Comparison of ENCODE assay signal across 8 cellular contexts in the genomic region with DNA sequence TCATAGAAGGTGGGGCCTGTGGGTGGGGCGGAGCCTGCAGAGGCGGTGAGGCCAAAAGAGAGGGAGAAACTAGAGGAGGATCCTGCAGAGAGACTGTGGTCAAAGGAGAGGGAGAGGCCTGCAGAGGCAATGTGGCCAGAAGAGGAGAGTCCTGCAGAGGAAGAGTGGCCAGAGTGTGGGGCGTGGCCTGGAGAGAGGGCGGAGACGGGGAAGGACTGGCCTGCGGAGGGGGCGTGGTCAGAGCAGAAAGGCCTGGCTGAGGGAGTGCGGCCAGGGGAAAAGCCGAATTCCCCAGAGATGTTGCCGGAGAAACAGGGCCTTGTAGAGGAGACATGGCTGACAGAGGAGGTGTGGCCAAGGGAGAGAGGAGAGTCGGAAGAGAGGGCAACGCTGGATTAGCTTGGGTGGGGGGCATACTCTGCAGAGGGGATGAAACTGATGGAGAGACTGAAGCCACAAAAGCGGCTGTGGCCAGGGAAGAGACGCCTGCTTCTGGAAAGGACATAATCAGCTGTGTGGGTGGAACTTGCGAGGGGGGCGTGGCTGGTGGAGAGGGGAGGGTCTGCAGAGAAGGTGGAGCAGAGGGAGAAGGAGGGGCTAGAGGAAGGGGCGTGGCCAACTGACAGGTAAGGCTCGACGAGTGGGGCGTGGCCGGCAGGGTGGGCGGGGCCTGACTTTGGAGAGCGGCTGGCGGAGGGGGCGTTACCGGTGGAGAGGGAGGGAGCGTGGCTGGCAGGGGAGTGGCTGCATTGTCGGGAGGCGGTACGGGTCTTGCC. TPM values are rescaled to one million over a fixed set of nuclear protein-coding genes. Genes with fewer than 3 reads are reported as not detected.
DNase-seq lines count a peak whose midpoint lies in the region; ATAC-seq, FAIRE-seq and TF ChIP-seq lines count a peak whose summit lies in the region.

No MANE protein-coding gene starts in this region.

- POLR2A ChIA-PET in BJ (lab: Charles Lee), result no interaction called here
- POLR2A ChIA-PET in naive thymus-derived CD4-positive, alpha-beta T cell (lab: Charles Lee), result interaction anchor here (0.5 kb wide), 1 partner anchor 1509 kb away, joined by 3 read pairs; no protein-coding TSS in a partner anchor

- no peak for TF ChIP-seq EP300 in esophagus muscularis mucosa (IDR thresholded peaks at IDR 0.05)

- peaks cover 0 to 5% (median 0%) of the 10 kb centered on the region in 5 donors for H3K36me3 Mint-ChIP-seq in naive thymus-derived CD4-positive, alpha-beta T cell

- 4% methylated on average over 30 of the region's 30 CpGs for WGBS in esophagus muscularis mucosa

- H3K9me3 ChIP-seq in esophagus muscularis mucosa, result no peaks in the 10 kb centered on the region
- H3K9me3 ChIP-seq in naive thymus-derived CD4-positive, alpha-beta T cell (ENCODE audit: control insufficient read depth in 2 of 3, low read length in 3 of 3), result no peaks in the 10 kb centered on the region

- FAIRE-seq in RCC 7860 (lab: Jason Lieb, UNC), result peak; percentile 78

- peak; percentile 57 for DNase-seq in BJ (ENCODE audit: low read depth)
- peak; percentile 69 for DNase-seq in HS-27A (ENCODE audit: low read depth)
- peak; percentile 84 for DNase-seq in RCC 7860 (ENCODE audit: low spot score)
- DNase-seq in activated T-cell treated with anti-CD3 and anti-CD28 coated beads, Interleukin-2, amount 50 U/mL, for 48 hours, result peak; percentile 91 to 93
- no peak for DNase-seq in esophagus muscularis mucosa (ENCODE audit: extremely low spot score)
- DNase-seq in naive thymus-derived CD4-positive, alpha-beta T cell, result peak; percentile 75 to 95 (median 86)
- DNase-seq in stimulated activated CD8-positive, alpha-beta memory T cell treated with anti-CD3 and anti-CD28 coated beads, Interleukin-7, amount 100 ng/mL, for 48 hours (ENCODE audit: extremely low read depth in 1 of 2, low read depth in 1 of 2), result peak; percentile 61 to 88

- H3K27me3 Mint-ChIP-seq in naive thymus-derived CD4-positive, alpha-beta T cell, result peaks cover 0 to 62% (median 8%) of the 10 kb centered on the region in 5 donors

- TF ChIP-seq CTCF in BJ (IDR thresholded peaks at IDR 0.05; ENCODE audit: insufficient read depth, low read depth, low read length), result no peak
- TF ChIP-seq CTCF in esophagus muscularis mucosa (IDR thresholded peaks at IDR 0.05), result no peak

- H3K4me3 Mint-ChIP-seq in naive thymus-derived CD4-positive, alpha-beta T cell, result peak overlapping the region; percentile 41 to 84 (median 74)

- H3K4me1 Mint-ChIP-seq in naive thymus-derived CD4-positive, alpha-beta T cell, result peaks cover 15 to 33% (median 29%) of the 10 kb centered on the region in 7 donors

- H3K4me3 ChIP-seq in BJ (ENCODE audit: low read depth, low read length) (peak overlapping the region; percentile 32), esophagus muscularis mucosa (peak overlapping the region; percentile 11 to 40 (median 32))
- peak overlapping the region; percentile 33 for H3K4me3 ChIP-seq in naive thymus-derived CD4-positive, alpha-beta T cell (ENCODE audit: low read length)

- peak overlapping the region in 3 of 4 donors; percentile 2 to 57 (median 53) for H3K27ac ChIP-seq in esophagus muscularis mucosa (replicated peaks in 1 of 4)
- H3K27ac ChIP-seq in naive thymus-derived CD4-positive, alpha-beta T cell (ENCODE audit: low read depth, low read length), result no peak overlapping the region

- peaks cover 0 to 4% (median 0%) of the 10 kb centered on the region in 11 donors for H3K9me3 Mint-ChIP-seq in naive thymus-derived CD4-positive, alpha-beta T cell

- TF ChIP-seq POLR2A in esophagus muscularis mucosa (IDR thresholded peaks at IDR 0.05; ENCODE audit: low read depth), result no peak

- peaks cover 22% of the 10 kb centered on the region for H3K27me3 ChIP-seq in BJ (ENCODE audit: control insufficient read depth, insufficient read depth, low read length)
- peaks cover 3 to 74% (median 34%) of the 10 kb centered on the region in 4 donors for H3K27me3 ChIP-seq in esophagus muscularis mucosa
- peaks cover 0 to 2% of the 10 kb centered on the region in 2 donors for H3K27me3 ChIP-seq in naive thymus-derived CD4-positive, alpha-beta T cell (ENCODE audit: control insufficient read depth in 2 of 2, insufficient read depth in 2 of 2, low read length in 2 of 2)

- peak; percentile 52 for ATAC-seq in naive thymus-derived CD4-positive, alpha-beta T cell
- ATAC-seq in HG03280 (IDR thresholded peaks at IDR 0.05; ENCODE audit: unreplicated experiment), result no peak

- intact Hi-C loops in esophagus muscularis mucosa (cut with DNase I), result no loop called here
- intact Hi-C loops in naive thymus-derived CD4-positive, alpha-beta T cell (cut with micrococcal nuclease), result no loop called here

- no peaks in the 10 kb centered on the region for H3K36me3 ChIP-seq in BJ (ENCODE audit: control insufficient read depth, insufficient read depth, low read length)
- no peaks in the 10 kb centered on the region for H3K36me3 ChIP-seq in esophagus muscularis mucosa
- H3K36me3 ChIP-seq in naive thymus-derived CD4-positive, alpha-beta T cell (ENCODE audit: control insufficient read depth in 2 of 3, insufficient read depth in 3 of 3, low read length in 3 of 3), result no peaks in the 10 kb centered on the region

- CTCF ChIA-PET in BJ (lab: Yijun Ruan, JAX), result interaction anchor here (0.8 kb wide), 1 partner anchor 44 kb away, joined by 3 read pairs; no protein-coding TSS in a partner anchor
- CTCF ChIA-PET in naive thymus-derived CD4-positive, alpha-beta T cell (lab: Charles Lee), result no interaction called here

- H3K27ac Mint-ChIP-seq in naive thymus-derived CD4-positive, alpha-beta T cell, result peak overlapping the region in 6 of 9 donors; percentile 25 to 87 (median 46)

- H3K4me1 ChIP-seq in esophagus muscularis mucosa, result peaks cover 34 to 71% (median 60%) of the 10 kb centered on the region in 4 donors
- peaks cover 16 to 26% of the 10 kb centered on the region in 2 donors for H3K4me1 ChIP-seq in naive thymus-derived CD4-positive, alpha-beta T cell (ENCODE audit: control insufficient read depth in 2 of 2, insufficient read depth in 2 of 2, low read length in 2 of 2)

RNA-seq across cellular contexts. Expression of a gene that starts 2.5 kb away (rescaled TPM):
- polyA plus RNA-seq in BJ (2011; rRNA removed), result not detected in 2 replicates
- polyA minus RNA-seq in BJ (2011; rRNA and poly(A)+ RNA removed), result not detected in 2 replicates
- total RNA-seq in esophagus muscularis mucosa, result under 1 TPM in 1 of 4 donors, not detected in 3; 0.52 TPM
- total RNA-seq in naive thymus-derived CD4-positive, alpha-beta T cell, result 1 to 10 TPM in 1 of 5 experiments, under 1 TPM in 3, not detected in 1; 0.08 to 1.2 (median 0.16) TPM
- polyA plus RNA-seq in naive thymus-derived CD4-positive, alpha-beta T cell, result under 1 TPM; 0.08 to 0.12 TPM

RNA-seq across cellular contexts. Expression of a gene that starts 16.6 kb away (rescaled TPM):
- polyA plus RNA-seq in BJ (2011; rRNA removed), result 6.0 and 8.6 TPM in 2 replicates
- 4.9 and 8.3 TPM in 2 replicates for polyA minus RNA-seq in BJ (2011; rRNA and poly(A)+ RNA removed)
- 1 to 10 TPM in 1 of 4 donors, under 1 TPM in 2, not detected in 1; 0.33 to 1.0 (median 0.46) TPM for total RNA-seq in esophagus muscularis mucosa
- total RNA-seq in naive thymus-derived CD4-positive, alpha-beta T cell, result under 1 TPM in 1 of 5 experiments, not detected in 4; 0.24 TPM
- polyA plus RNA-seq in naive thymus-derived CD4-positive, alpha-beta T cell, result under 1 TPM in 1 of 2 donors, not detected in 1; 0.53 TPM

RNA-seq across cellular contexts. Expression of a gene that starts 32.0 kb away (rescaled TPM):
- polyA plus RNA-seq in BJ (2011; rRNA removed), result 6.2 and 8.0 TPM in 2 replicates
- polyA minus RNA-seq in BJ (2011; rRNA and poly(A)+ RNA removed), result 10.1 and 10.3 TPM in 2 replicates
- 10 to 100 TPM; 17.2 to 31.9 (median 24.5) TPM for total RNA-seq in esophagus muscularis mucosa
- 100 to 1,000 TPM in 1 of 5 experiments, 10 to 100 TPM in 4; 48.7 to 109 (median 66.5) TPM for total RNA-seq in naive thymus-derived CD4-positive, alpha-beta T cell
- 1 to 10 TPM; 1.8 to 2.0 TPM for polyA plus RNA-seq in naive thymus-derived CD4-positive, alpha-beta T cell

RNA-seq across cellular contexts. Expression of a gene that starts 41.7 kb away (rescaled TPM):
- polyA plus RNA-seq in BJ (2011; rRNA removed), result 8.1 and 11.7 TPM in 2 replicates
- polyA minus RNA-seq in BJ (2011; rRNA and poly(A)+ RNA removed), result 10.1 and 12.7 TPM in 2 replicates
- 10 to 100 TPM; 19.9 to 42.0 (median 29.2) TPM for total RNA-seq in esophagus muscularis mucosa
- 10 to 100 TPM in 3 of 5 experiments, 1 to 10 TPM in 2; 7.4 to 12.2 (median 11.4) TPM for total RNA-seq in naive thymus-derived CD4-positive, alpha-beta T cell
- 1 to 10 TPM; 2.5 to 3.8 TPM for polyA plus RNA-seq in naive thymus-derived CD4-positive, alpha-beta T cell

RNA-seq across cellular contexts. Expression of a gene that starts 42.9 kb away (rescaled TPM):
- 0.50 and 0.61 TPM in 2 replicates for polyA plus RNA-seq in BJ (2011; rRNA removed)
- polyA minus RNA-seq in BJ (2011; rRNA and poly(A)+ RNA removed), result 0.57 and 1.2 TPM in 2 replicates
- total RNA-seq in esophagus muscularis mucosa, result 1 to 10 TPM; 2.2 to 8.3 (median 6.1) TPM
- 1 to 10 TPM in 4 of 5 experiments, under 1 TPM in 1; 0.27 to 4.0 (median 1.6) TPM for total RNA-seq in naive thymus-derived CD4-positive, alpha-beta T cell
- polyA plus RNA-seq in naive thymus-derived CD4-positive, alpha-beta T cell, result not detected
